ENCODE assay signal across 14 cellular contexts in genomic region chr17:50132104-50132794, GRCh38. TPM values are rescaled to one million over a fixed set of nuclear protein-coding genes. Genes with fewer than 3 reads are reported as not detected.
DNase-seq lines count a peak whose midpoint lies in the region; ATAC-seq, FAIRE-seq and TF ChIP-seq lines count a peak whose summit lies in the region.
"Had no signal": no experiment of that assay in that cellular context is flagged by ENCODE, and none has a peak within 500 bp of the region (broad histone marks: within the 10 kb centered on the region; RNA-seq: fewer than 3 reads in every experiment).

No MANE protein-coding gene starts in this region.

- in situ Hi-C loops in GM12878 (cut with MboI): no loop called here

- H3K36me3 Mint-ChIP-seq in CD8-positive, alpha-beta T cell: peaks cover 28% of the 10 kb centered on the region
- H3K36me3 Mint-ChIP-seq in nephron progenitor cell (ENCODE audit: low read depth): peaks cover 14% of the 10 kb centered on the region

- peaks cover 26% of the 10 kb centered on the region for H3K4me1 ChIP-seq in CD8-positive, alpha-beta T cell (ENCODE audit: insufficient read depth, low read length)
- H3K4me1 ChIP-seq in GM12878 (ENCODE audit: control insufficient read depth, insufficient read depth, low read length): peaks cover 6% of the 10 kb centered on the region; the same call in 1 of the 2 replicates

- H3K27ac Mint-ChIP-seq in CD8-positive, alpha-beta T cell: peak overlapping the region; percentile 81
- H3K27ac Mint-ChIP-seq in nephron progenitor cell: no peak overlapping the region

- no peaks in the 10 kb centered on the region for H3K9me3 Mint-ChIP-seq in CD8-positive, alpha-beta T cell
- H3K9me3 Mint-ChIP-seq in nephron progenitor cell: no peaks in the 10 kb centered on the region
- H3K9me3 Mint-ChIP-seq: activated T-cell treated with anti-CD3 and anti-CD28 coated beads, Interleukin-2, amount 50 U/mL, for 24 hours had no signal

- H3K36me3 ChIP-seq in CD8-positive, alpha-beta T cell (ENCODE audit: insufficient read depth, low read length): peaks cover 23% of the 10 kb centered on the region
- no peaks in the 10 kb centered on the region for H3K36me3 ChIP-seq in H7 (replicated peaks; ENCODE audit: control insufficient read depth, insufficient read depth, low read length)
- peaks cover 13 to 27% of the 10 kb centered on the region in 2 experiments; a peak in 3 of 4 replicates for H3K36me3 ChIP-seq in GM12878 (ENCODE audit: control insufficient read depth in 2 of 2, insufficient read depth in 2 of 2, low read length in 1 of 2)

- H4K20me1 ChIP-seq in GM12878 (ENCODE audit: control insufficient read depth, insufficient read depth): peaks cover under 1% of the 10 kb centered on the region; the same call in 1 of the 2 replicates

- SMC1A ChIA-PET in GM12878 (lab: Charles Lee; ENCODE audit: uncharacterized antibody, unreplicated experiment): interaction anchor here (1.1 kb wide), 1 partner anchor 29 kb away, joined by 6 read pairs; no protein-coding TSS in a partner anchor

- CTCF ChIA-PET in CD8-positive, alpha-beta T cell (lab: Charles Lee): interaction anchor here (0.6 to 1.6 kb wide), 6 partner anchors 10 to 45 kb away, joined by 3 to 8 read pairs (median 4); partner anchors contain the start of gene PPP1R9B
- CTCF ChIA-PET in GM12878 (lab: Yijun Ruan, JAX): interaction anchor here (0.5 to 3.1 kb wide), 9 partner anchors 9 to 39 kb away, joined by 3 to 21 read pairs (median 5); partner anchors contain the start of genes PDK2 and PPP1R9B

- peak; percentile 18 for FAIRE-seq in GM12878 (lab: Jason Lieb, UNC)

- BruUV-seq in GM12878 (replicated peaks; lab: Mats Ljungman, UMichigan): no TSS peak

- H3K4me1 Mint-ChIP-seq in CD8-positive, alpha-beta T cell (ENCODE audit: low read depth): peaks cover 27% of the 10 kb centered on the region
- H3K4me1 Mint-ChIP-seq in nephron progenitor cell: peaks cover 50% of the 10 kb centered on the region

- H3K4me2 ChIP-seq in GM12878 (ENCODE audit: control insufficient read depth, insufficient read depth): no peak overlapping the region

- H3K9ac ChIP-seq in GM12878 (ENCODE audit: control insufficient read depth, insufficient read depth, low read length): no peak overlapping the region

- H2AFZ ChIP-seq in GM12878 (ENCODE audit: control insufficient read depth, low read depth, low read length): no peak overlapping the region

- H3K27me3 Mint-ChIP-seq in CD8-positive, alpha-beta T cell (ENCODE audit: low read depth): peaks cover 23% of the 10 kb centered on the region
- peaks cover 14% of the 10 kb centered on the region for H3K27me3 Mint-ChIP-seq in nephron progenitor cell (ENCODE audit: low read depth, poor library complexity)

- TF ChIP-seq EP300 in GM12878 (IDR thresholded peaks at IDR 0.05; ENCODE audit: borderline replicate concordance in 1 of 2, control insufficient read depth in 1 of 2, low read depth in 2 of 2, low read length in 2 of 2): no peak

- DNase-seq in CD8-positive, alpha-beta T cell: no peak
- DNase-seq in H7: peak; percentile 45
- no peak for DNase-seq in GM12878 (ENCODE audit: low read depth, low spot score)
- DNase-seq in nephron progenitor cell: no peak
- DNase-seq in GF-D8 (lab: John Stamatoyannopoulos, UW): no peak
- DNase-seq in DMS53 (lab: John Stamatoyannopoulos, UW): no peak
- DNase-seq in hippocampal formation (lab: John Stamatoyannopoulos, UW): no peak
- DNase-seq: activated T-cell treated with anti-CD3 and anti-CD28 coated beads, Interleukin-2, amount 50 U/mL, for 24 hours; brain microvascular endothelial cell; mammary epithelial cell; NCI-H1417 treated with DMSO at 0.1 percent for 48 hours; NCI-H524 treated with DMSO at 0.1 percent for 48 hours; RPMI8226 had no signal

- RAD21 ChIA-PET in GM12878 (lab: Charles Lee; ENCODE audit: unreplicated experiment): interaction anchor here (0.7 kb wide), 1 partner anchor 15 kb away, joined by 3 read pairs; no protein-coding TSS in a partner anchor

- no peaks in the 10 kb centered on the region for H3K79me2 ChIP-seq in GM12878 (ENCODE audit: control insufficient read depth, insufficient read depth, low read length)

- TF ChIP-seq CTCF in CD8-positive, alpha-beta T cell (IDR thresholded peaks at IDR 0.05): no peak
- TF ChIP-seq CTCF in GM12878 (IDR thresholded peaks at IDR 0.05 in 2 of 3, conservative IDR thresholded peaks at IDR 0.05 in 1 of 3; ENCODE audit: control insufficient read depth in 2 of 3, extremely low read depth in 1 of 3, insufficient read depth in 1 of 3, low read depth in 3 of 3, low read length in 3 of 3) (no peak), nephron progenitor cell (IDR thresholded peaks at IDR 0.05) (no peak)

- H3K4me3 ChIP-seq in CD8-positive, alpha-beta T cell (ENCODE audit: low read depth, low read length): no peak overlapping the region
- H3K4me3 ChIP-seq in H7 (ENCODE audit: insufficient read depth, low read depth, low read length) (no peak overlapping the region), GM12878 (no peak overlapping the region)
- H3K4me3 ChIP-seq: HAP-1 had no signal

- intact Hi-C loops in CD8-positive, alpha-beta T cell (cut with DNase I, micrococcal nuclease): no loop called here
- intact Hi-C loops in GM12878 (cut with micrococcal nuclease; ENCODE audit: unreplicated experiment): no loop called here

- TF ChIP-seq POLR2A in GM12878 (IDR thresholded peaks at IDR 0.05; ENCODE audit: low read depth, low read length): peak; percentile 58; the same call in 1 of the 2 replicates

- no peak overlapping the region for H3K4me3 Mint-ChIP-seq in CD8-positive, alpha-beta T cell
- H3K4me3 Mint-ChIP-seq in nephron progenitor cell: peak overlapping the region; percentile 20

- 40% methylated on average over 6 of the region's 6 CpGs for WGBS in GM12878 (ENCODE audit: insufficient coverage, insufficient replicate concordance, low lambda C conversion rate, missing lambda C conversion rate)

- H3K27me3 ChIP-seq in CD8-positive, alpha-beta T cell (ENCODE audit: insufficient read depth, low read length): peaks cover 6% of the 10 kb centered on the region
- peaks cover 2% of the 10 kb centered on the region; the same call in 1 of the 2 replicates for H3K27me3 ChIP-seq in H7 (ENCODE audit: control insufficient read depth, insufficient read depth, low read length)
- peaks cover 4 to 10% of the 10 kb centered on the region in 2 experiments for H3K27me3 ChIP-seq in GM12878 (replicated peaks in 1 of 2; ENCODE audit: control insufficient read depth in 2 of 2, insufficient read depth in 2 of 2, low read length in 1 of 2)
- H3K27me3 ChIP-seq: brain microvascular endothelial cell had no signal

- no peak for TF ChIP-seq RAD21 in GM12878 (IDR thresholded peaks at IDR 0.05; ENCODE audit: insufficient read depth, low read depth, low read length)

- no peak for ATAC-seq in CD8-positive, alpha-beta T cell
- no peak for ATAC-seq in GM12878

- H3K9me3 ChIP-seq in CD8-positive, alpha-beta T cell (ENCODE audit: low read length): no peaks in the 10 kb centered on the region
- no peaks in the 10 kb centered on the region for H3K9me3 ChIP-seq in GM12878 (replicated peaks; ENCODE audit: control insufficient read depth, insufficient read depth, low read length)
- H3K9me3 ChIP-seq: HAP-1 had no signal

- no peak overlapping the region for H3K27ac ChIP-seq in CD8-positive, alpha-beta T cell (ENCODE audit: low read depth, low read length)
- H3K27ac ChIP-seq in GM12878 (ENCODE audit: control insufficient read depth, insufficient read depth): no peak overlapping the region
- H3K27ac ChIP-seq: brain microvascular endothelial cell had no signal

- POLR2A ChIA-PET in CD8-positive, alpha-beta T cell (lab: Charles Lee): interaction anchor here (1.3 to 3.0 kb wide), 2 partner anchors 7 to 20 kb away, joined by 3 to 10 read pairs; no protein-coding TSS in a partner anchor
- POLR2A ChIA-PET in GM12878 (lab: Charles Lee): interaction anchor here (0.9 to 1.6 kb wide), 2 partner anchors 9 to 30 kb away, joined by 4 to 5 read pairs; no protein-coding TSS in a partner anchor

RNA-seq across cellular contexts. Expression of gene SAMD14, which starts 2.3 kb away (rescaled TPM):
- total RNA-seq in CD8-positive, alpha-beta T cell: under 1 TPM; 0.31 to 0.62 TPM
- total RNA-seq in H7 (2014; rRNA removed; shearing (Covaris generic)): 7.8 and 8.2 TPM in 2 replicates
- total RNA-seq in GM12878 (2013; cell fraction: nucleolus; rRNA removed): 2.6 and 4.3 TPM in 2 replicates
- total RNA-seq in GM12878 (2014; rRNA removed) (0.17 and 0.22 TPM in 2 replicates), GM12878 (2014; rRNA removed; fragmentation: Illumina TruSeq; extraction: Trizol) (0.22 and 0.74 TPM in 2 replicates), GM12878 (2021) (1.3 and 1.7 TPM in 2 replicates)
- polyA plus RNA-seq in GM12878 (2011; ENCODE audit: low read depth): 0.58 TPM
- polyA plus RNA-seq in GM12878 (2011; rRNA removed) (0.32 and 1.3 TPM in 2 replicates), GM12878 (2014; fragmentation: Illumina TruSeq; extraction: Trizol) (0.19 and 0.25 TPM in 2 replicates), GM12878 (2014; fragmentation: Nextera tagmentation; extraction: Ambion mirVana) (not detected), GM12878 (2014; rRNA removed) (0.51 and 1.4 TPM in 2 replicates), GM12878 (2016; fragmentation: Nextera tagmentation; extraction: Ambion mirVana) (under 1 TPM in 1 of 2 experiments, not detected in 1; 0.06 TPM)
- 0.51 and 1.2 TPM in 2 replicates for polyA plus RNA-seq in GM12878 (2011; cell fraction: cytosol; rRNA removed)
- polyA plus RNA-seq in GM12878 (2011; cell fraction: nucleus; rRNA removed): 8.0 and 8.3 TPM in 2 replicates
- polyA plus RNA-seq in GM12878 (2012): 0.45 and 0.66 TPM in 2 replicates
- polyA minus RNA-seq in GM12878 (2011; rRNA and poly(A)+ RNA removed): 0.59 and 2.0 TPM in 2 replicates
- 0.73 TPM in 1 of 2 replicates, not detected in the other for polyA minus RNA-seq in GM12878 (2011; cell fraction: cytosol; rRNA and poly(A)+ RNA removed)
- 1.1 and 1.8 TPM in 2 replicates for polyA minus RNA-seq in GM12878 (2011; cell fraction: nucleus; rRNA and poly(A)+ RNA removed)

RNA-seq across cellular contexts. Expression of gene PPP1R9B, which starts 18.2 kb away (rescaled TPM):
- total RNA-seq in CD8-positive, alpha-beta T cell: 10 to 100 TPM; 64.3 TPM
- total RNA-seq in H7 (2014; rRNA removed; shearing (Covaris generic)): 15.0 and 21.1 TPM in 2 replicates
- 55.7 and 68.4 TPM in 2 replicates for total RNA-seq in GM12878 (2013; cell fraction: nucleolus; rRNA removed)
- total RNA-seq in GM12878 (2014; rRNA removed) (59.9 and 62.9 TPM in 2 replicates), GM12878 (2014; rRNA removed; fragmentation: Illumina TruSeq; extraction: Trizol) (35.9 and 39.6 TPM in 2 replicates), GM12878 (2021) (103 and 107 TPM in 2 replicates)
- 21.7 TPM for polyA plus RNA-seq in GM12878 (2011; ENCODE audit: low read depth)
- polyA plus RNA-seq in GM12878 (2011; rRNA removed) (30.2 and 44.4 TPM in 2 replicates), GM12878 (2014; fragmentation: Illumina TruSeq; extraction: Trizol) (17.9 and 35.4 TPM in 2 replicates), GM12878 (2014; fragmentation: Nextera tagmentation; extraction: Ambion mirVana) (under 1 TPM; 0.20 to 0.45 TPM), GM12878 (2014; rRNA removed) (52.0 and 58.7 TPM in 2 replicates), GM12878 (2016; fragmentation: Nextera tagmentation; extraction: Ambion mirVana) (1 to 10 TPM; 1.8 to 2.3 TPM)
- polyA plus RNA-seq in GM12878 (2011; cell fraction: cytosol; rRNA removed): 39.3 and 43.6 TPM in 2 replicates
- 75.0 and 144 TPM in 2 replicates for polyA plus RNA-seq in GM12878 (2011; cell fraction: nucleus; rRNA removed)
- polyA plus RNA-seq in GM12878 (2012): 54.8 and 64.1 TPM in 2 replicates
- 38.4 and 59.7 TPM in 2 replicates for polyA minus RNA-seq in GM12878 (2011; rRNA and poly(A)+ RNA removed)
- polyA minus RNA-seq in GM12878 (2011; cell fraction: cytosol; rRNA and poly(A)+ RNA removed): 36.3 and 36.8 TPM in 2 replicates
- 12.3 and 46.2 TPM in 2 replicates for polyA minus RNA-seq in GM12878 (2011; cell fraction: nucleus; rRNA and poly(A)+ RNA removed)

RNA-seq across cellular contexts. Expression of gene SGCA, which starts 33.6 kb away (rescaled TPM):
- total RNA-seq in CD8-positive, alpha-beta T cell: under 1 TPM in 1 of 2 experiments, not detected in 1; 0.25 TPM
- total RNA-seq in H7 (2014; rRNA removed; shearing (Covaris generic)): 0.52 and 1.1 TPM in 2 replicates
- 1.9 and 2.9 TPM in 2 replicates for total RNA-seq in GM12878 (2013; cell fraction: nucleolus; rRNA removed)
- total RNA-seq in GM12878 (2014; rRNA removed): 0.11 and 0.68 TPM in 2 replicates
- total RNA-seq in GM12878 (2014; rRNA removed; fragmentation: Illumina TruSeq; extraction: Trizol): 0.27 TPM in 1 of 2 replicates, not detected in the other
- 0.51 and 0.56 TPM in 2 replicates for total RNA-seq in GM12878 (2021)
- polyA plus RNA-seq in GM12878 (2011; ENCODE audit: low read depth): 0.52 TPM
- 0.24 and 0.81 TPM in 2 replicates for polyA plus RNA-seq in GM12878 (2011; rRNA removed)
- polyA plus RNA-seq in GM12878 (2011; cell fraction: cytosol; rRNA removed): 0.54 and 1.2 TPM in 2 replicates
- polyA plus RNA-seq in GM12878 (2011; cell fraction: nucleus; rRNA removed): 3.6 and 4.5 TPM in 2 replicates
- polyA plus RNA-seq in GM12878 (2012): 1.2 and 1.9 TPM in 2 replicates
- polyA plus RNA-seq in GM12878 (2014; fragmentation: Illumina TruSeq; extraction: Trizol): 0.24 TPM in 1 of 2 replicates, not detected in the other
- under 1 TPM in 1 of 2 experiments, not detected in 1; 0.13 TPM for polyA plus RNA-seq in GM12878 (2014; fragmentation: Nextera tagmentation; extraction: Ambion mirVana)
- 0.25 and 2.2 TPM in 2 replicates for polyA plus RNA-seq in GM12878 (2014; rRNA removed)
- under 1 TPM in 1 of 2 experiments, not detected in 1; 0.50 TPM for polyA plus RNA-seq in GM12878 (2016; fragmentation: Nextera tagmentation; extraction: Ambion mirVana)
- polyA minus RNA-seq in GM12878 (2011; rRNA and poly(A)+ RNA removed): 0.29 and 1.1 TPM in 2 replicates
- not detected in 2 replicates for polyA minus RNA-seq in GM12878 (2011; cell fraction: cytosol; rRNA and poly(A)+ RNA removed)
- 0.36 TPM in 1 of 2 replicates, not detected in the other for polyA minus RNA-seq in GM12878 (2011; cell fraction: nucleus; rRNA and poly(A)+ RNA removed)
- total RNA-seq: mammary epithelial cell had no signal
- polyA plus RNA-seq: mammary epithelial cell had no signal

RNA-seq across cellular contexts. Expression of gene PDK2, which starts 37.1 kb away (rescaled TPM):
- 10 to 100 TPM in 1 of 2 experiments, 1 to 10 TPM in 1; 8.4 to 10.4 TPM for total RNA-seq in CD8-positive, alpha-beta T cell
- total RNA-seq in H7 (2014; rRNA removed; shearing (Covaris generic)): 13.5 and 14.2 TPM in 2 replicates
- total RNA-seq in GM12878 (2013; cell fraction: nucleolus; rRNA removed): 16.9 and 18.0 TPM in 2 replicates
- total RNA-seq in GM12878 (2014; rRNA removed) (9.7 and 12.3 TPM in 2 replicates), GM12878 (2014; rRNA removed; fragmentation: Illumina TruSeq; extraction: Trizol) (6.5 and 8.6 TPM in 2 replicates), GM12878 (2021) (14.2 and 16.1 TPM in 2 replicates)
- 4.5 TPM for polyA plus RNA-seq in GM12878 (2011; ENCODE audit: low read depth)
- polyA plus RNA-seq in GM12878 (2011; rRNA removed) (8.8 and 22.6 TPM in 2 replicates), GM12878 (2014; fragmentation: Illumina TruSeq; extraction: Trizol) (9.8 and 12.3 TPM in 2 replicates), GM12878 (2014; fragmentation: Nextera tagmentation; extraction: Ambion mirVana) (1 to 10 TPM in 1 of 2 experiments, under 1 TPM in 1; 0.98 to 1.2 TPM), GM12878 (2014; rRNA removed) (9.6 and 16.0 TPM in 2 replicates), GM12878 (2016; fragmentation: Nextera tagmentation; extraction: Ambion mirVana) (10 to 100 TPM; 17.5 to 20.2 TPM)
- polyA plus RNA-seq in GM12878 (2011; cell fraction: cytosol; rRNA removed): 33.3 and 38.8 TPM in 2 replicates
- polyA plus RNA-seq in GM12878 (2011; cell fraction: nucleus; rRNA removed): 92.2 and 108 TPM in 2 replicates
- polyA plus RNA-seq in GM12878 (2012): 9.1 and 10.7 TPM in 2 replicates
- polyA minus RNA-seq in GM12878 (2011; rRNA and poly(A)+ RNA removed): 22.7 and 37.5 TPM in 2 replicates
- 9.5 and 15.8 TPM in 2 replicates for polyA minus RNA-seq in GM12878 (2011; cell fraction: cytosol; rRNA and poly(A)+ RNA removed)
- polyA minus RNA-seq in GM12878 (2011; cell fraction: nucleus; rRNA and poly(A)+ RNA removed): 16.0 and 35.1 TPM in 2 replicates
